Comparison of ENCODE assay signal across 7 cellular contexts in genomic region chr1:31955917-31956736, GRCh38. TPM values are rescaled to one million over a fixed set of nuclear protein-coding genes. Genes with fewer than 3 reads are reported as not detected.
DNase-seq lines count a peak whose midpoint lies in the region; ATAC-seq lines count a peak whose summit lies in the region.

No MANE protein-coding gene starts in this region.

- peak; percentile 75 for ATAC-seq in GM18867 (IDR thresholded peaks at IDR 0.05; ENCODE audit: unreplicated experiment)
- ATAC-seq in HG03097 (IDR thresholded peaks at IDR 0.05; ENCODE audit: low FRiP score, unreplicated experiment) = peak; percentile 73
- ATAC-seq in Right ventricle myocardium superior (ENCODE audit: poor library complexity) = peak; percentile 54

- H3K4me1 ChIP-seq in rectal smooth muscle tissue (ENCODE audit: control insufficient read depth, insufficient read depth, low read length) = peaks cover 11% of the 10 kb centered on the region

- DNase-seq in SK-N-MC (ENCODE audit: low read depth, low spot score) (no peak), Right ventricle myocardium superior (peak; percentile 79), NCI-H146 treated with DMSO at 0.1 percent for 48 hours (lab: John Stamatoyannopoulos, UW; ENCODE audit: unreplicated experiment) (no peak)
- DNase-seq in activated naive CD4-positive, alpha-beta T cell treated with anti-CD3 and anti-CD28 coated beads, Interleukin-2, amount 50 U/mL, for 16 hours = peak; percentile 83

- intact Hi-C loops in Right ventricle myocardium superior (cut with DNase I) = no loop called here

- H3K4me3 ChIP-seq in SK-N-MC (no peak overlapping the region), rectal smooth muscle tissue (ENCODE audit: low read length) (peak overlapping the region; percentile 46)

- H3K27ac ChIP-seq in SK-N-MC (peak overlapping the region; percentile 80), rectal smooth muscle tissue (ENCODE audit: low read depth, low read length) (peak overlapping the region; percentile 66)

- H3K9me3 ChIP-seq in SK-N-MC (ENCODE audit: low read depth, low read length) = no peaks in the 10 kb centered on the region

- peak overlapping the region; percentile 23 for H3K9ac ChIP-seq in SK-N-MC (ENCODE audit: insufficient read length)
- peak overlapping the region; percentile 30 for H3K9ac ChIP-seq in rectal smooth muscle tissue (ENCODE audit: low read length)

- H3K27me3 ChIP-seq in rectal smooth muscle tissue (ENCODE audit: control insufficient read depth, insufficient read depth, low read length) = no peaks in the 10 kb centered on the region

- H3K36me3 ChIP-seq in SK-N-MC (ENCODE audit: insufficient read depth, low read length) (no peaks in the 10 kb centered on the region), rectal smooth muscle tissue (ENCODE audit: control insufficient read depth, insufficient read depth, low read length) (no peaks in the 10 kb centered on the region)

RNA-seq across cellular contexts. Expression of gene PTP4A2, which starts 18.0 kb away (rescaled TPM):
- total RNA-seq in Right ventricle myocardium superior = 271 TPM

RNA-seq across cellular contexts. Expression of gene KHDRBS1, which starts 57.5 kb away (rescaled TPM):
- total RNA-seq in Right ventricle myocardium superior = 51.0 TPM

Comparison
In these comparisons a context has a peak if more than half of its experiments do, and no peak if none do; other contexts are left out.
1. DNase-seq: peak in activated naive CD4-positive, alpha-beta T cell treated with anti-CD3 and anti-CD28 coated beads, Interleukin-2, amount 50 U/mL, for 16 hours (single experiment) and Right ventricle myocardium superior (single experiment); none in SK-N-MC (single experiment) and NCI-H146 treated with DMSO at 0.1 percent for 48 hours (single experiment).
2. Peak in every context shown above with its lines, with median percentiles within 50 percentile points of each other: ATAC-seq.